In genomic region chr14:102903248-102903888, GRCh38 we compare ENCODE assay signal across 1 cellular context.
TF ChIP-seq lines count a peak whose summit lies in the region.

No MANE protein-coding gene starts in this region.

TF ChIP-seq in GM12878, 131 proteins besides CTCF, POLR2A, EP300 and RAD21 (continued from another document):
- TF ChIP-seq, protein P1, sequence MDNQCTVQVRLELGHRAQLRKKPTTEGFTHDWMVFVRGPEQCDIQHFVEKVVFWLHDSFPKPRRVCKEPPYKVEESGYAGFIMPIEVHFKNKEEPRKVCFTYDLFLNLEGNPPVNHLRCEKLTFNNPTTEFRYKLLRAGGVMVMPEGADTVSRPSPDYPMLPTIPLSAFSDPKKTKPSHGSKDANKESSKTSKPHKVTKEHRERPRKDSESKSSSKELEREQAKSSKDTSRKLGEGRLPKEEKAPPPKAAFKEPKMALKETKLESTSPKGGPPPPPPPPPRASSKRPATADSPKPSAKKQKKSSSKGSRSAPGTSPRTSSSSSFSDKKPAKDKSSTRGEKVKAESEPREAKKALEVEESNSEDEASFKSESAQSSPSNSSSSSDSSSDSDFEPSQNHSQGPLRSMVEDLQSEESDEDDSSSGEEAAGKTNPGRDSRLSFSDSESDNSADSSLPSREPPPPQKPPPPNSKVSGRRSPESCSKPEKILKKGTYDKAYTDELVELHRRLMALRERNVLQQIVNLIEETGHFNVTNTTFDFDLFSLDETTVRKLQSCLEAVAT (IDR thresholded peaks at IDR 0.05) = no peak
- TF ChIP-seq, protein P2, sequence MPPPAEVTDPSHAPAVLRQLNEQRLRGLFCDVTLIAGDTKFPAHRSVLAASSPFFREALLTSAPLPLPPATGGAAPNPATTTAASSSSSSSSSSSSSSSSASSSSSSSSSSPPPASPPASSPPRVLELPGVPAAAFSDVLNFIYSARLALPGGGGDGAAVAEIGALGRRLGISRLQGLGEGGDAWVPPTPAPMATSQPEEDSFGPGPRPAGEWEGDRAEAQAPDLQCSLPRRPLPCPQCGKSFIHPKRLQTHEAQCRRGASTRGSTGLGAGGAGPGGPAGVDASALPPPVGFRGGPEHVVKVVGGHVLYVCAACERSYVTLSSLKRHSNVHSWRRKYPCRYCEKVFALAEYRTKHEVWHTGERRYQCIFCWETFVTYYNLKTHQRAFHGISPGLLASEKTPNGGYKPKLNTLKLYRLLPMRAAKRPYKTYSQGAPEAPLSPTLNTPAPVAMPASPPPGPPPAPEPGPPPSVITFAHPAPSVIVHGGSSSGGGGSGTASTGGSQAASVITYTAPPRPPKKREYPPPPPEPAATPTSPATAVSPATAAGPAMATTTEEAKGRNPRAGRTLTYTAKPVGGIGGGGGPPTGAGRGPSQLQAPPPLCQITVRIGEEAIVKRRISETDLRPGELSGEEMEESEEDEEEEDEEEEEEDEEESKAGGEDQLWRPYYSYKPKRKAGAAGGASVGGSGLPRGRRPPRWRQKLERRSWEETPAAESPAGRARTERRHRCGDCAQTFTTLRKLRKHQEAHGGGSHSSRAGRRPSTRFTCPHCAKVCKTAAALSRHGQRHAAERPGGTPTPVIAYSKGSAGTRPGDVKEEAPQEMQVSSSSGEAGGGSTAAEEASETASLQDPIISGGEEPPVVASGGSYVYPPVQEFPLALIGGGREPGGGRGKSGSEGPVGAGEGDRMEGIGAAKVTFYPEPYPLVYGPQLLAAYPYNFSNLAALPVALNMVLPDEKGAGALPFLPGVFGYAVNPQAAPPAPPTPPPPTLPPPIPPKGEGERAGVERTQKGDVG (CRISPR knock-in tag; IDR thresholded peaks at IDR 0.05) = no peak
- TF ChIP-seq CREB1 (IDR thresholded peaks at IDR 0.05; ENCODE audit: low read depth) (no peak), ZNF207 (IDR thresholded peaks at IDR 0.05; ENCODE audit: borderline replicate concordance) (no peak), ZNF274 (IDR thresholded peaks at IDR 0.05; ENCODE audit: insufficient read depth, insufficient read length) (no peak), PKNOX1 (IDR thresholded peaks at IDR 0.05) (no peak), TCF12 (IDR thresholded peaks at IDR 0.05; ENCODE audit: low read depth, low read length) (no peak), DPF2 (IDR thresholded peaks at IDR 0.05) (no peak), SPI1 (IDR thresholded peaks at IDR 0.05; ENCODE audit: borderline replicate concordance, insufficient read depth, low read depth, low read length) (no peak), SMC3 (IDR thresholded peaks at IDR 0.05; ENCODE audit: borderline replicate concordance, low read length) (no peak), JUND (IDR thresholded peaks at IDR 0.05; ENCODE audit: low read depth, low read length) (no peak)
- TF ChIP-seq, protein P3, sequence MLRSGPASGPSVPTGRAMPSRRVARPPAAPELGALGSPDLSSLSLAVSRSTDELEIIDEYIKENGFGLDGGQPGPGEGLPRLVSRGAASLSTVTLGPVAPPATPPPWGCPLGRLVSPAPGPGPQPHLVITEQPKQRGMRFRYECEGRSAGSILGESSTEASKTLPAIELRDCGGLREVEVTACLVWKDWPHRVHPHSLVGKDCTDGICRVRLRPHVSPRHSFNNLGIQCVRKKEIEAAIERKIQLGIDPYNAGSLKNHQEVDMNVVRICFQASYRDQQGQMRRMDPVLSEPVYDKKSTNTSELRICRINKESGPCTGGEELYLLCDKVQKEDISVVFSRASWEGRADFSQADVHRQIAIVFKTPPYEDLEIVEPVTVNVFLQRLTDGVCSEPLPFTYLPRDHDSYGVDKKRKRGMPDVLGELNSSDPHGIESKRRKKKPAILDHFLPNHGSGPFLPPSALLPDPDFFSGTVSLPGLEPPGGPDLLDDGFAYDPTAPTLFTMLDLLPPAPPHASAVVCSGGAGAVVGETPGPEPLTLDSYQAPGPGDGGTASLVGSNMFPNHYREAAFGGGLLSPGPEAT (IDR thresholded peaks at IDR 0.05; ENCODE audit: low read depth) = no peak
